In genomic region chr16:80723981-80724380, GRCh38 we compare ENCODE assay signal across 15 cellular contexts.
DNase-seq lines count a peak whose midpoint lies in the region; ATAC-seq and TF ChIP-seq lines count a peak whose summit lies in the region.
"Had no signal": no experiment of that assay in that cellular context is flagged by ENCODE, and none has a peak within 500 bp of the region (broad histone marks: within the 10 kb centered on the region; RNA-seq: fewer than 3 reads in every experiment).

No MANE protein-coding gene starts in this region.

- DNase-seq in T-helper 1 cell (no peak), memory B cell (ENCODE audit: low spot score in 2 of 2) (no peak), SW480 (ENCODE audit: low spot score) (no peak), COLO829 (ENCODE audit: low spot score) (no peak)
- DNase-seq in CD4-positive, alpha-beta T cell = no peak
- DNase-seq in effector CD4-positive, alpha-beta T cell = no peak
- DNase-seq: ACHN, C1 segment of cervical spinal cord, Calu3, DMS 273 treated with DMSO at 0.1 percent for 48 hours, H7 had no signal

- peaks cover 52% of the 10 kb centered on the region for H3K4me1 Mint-ChIP-seq in T-helper 1 cell treated with Interleukin-12 subunit alpha and Interleukin-12 subunit beta and Interleukin-4 antibody, amounts not matched to agents 30 μg/mL and 1 μg/mL, for 36 hours (ENCODE audit: low read depth)
- H3K4me1 Mint-ChIP-seq in CD4-positive, alpha-beta T cell (ENCODE audit: low read depth) = peaks cover 25% of the 10 kb centered on the region
- peaks cover 8% of the 10 kb centered on the region for H3K4me1 Mint-ChIP-seq in activated T-helper 17 cell treated with anti-CD3 and anti-CD28 coated beads, Interleukin-2, amount 50 U/mL, for 72 hours
- H3K4me1 Mint-ChIP-seq in memory B cell = peaks cover 22% of the 10 kb centered on the region
- H3K4me1 Mint-ChIP-seq: GM23338 had no signal

- intact Hi-C loops in CD4-positive, alpha-beta T cell (cut with DNase I, micrococcal nuclease) = no loop called here

- POLR2A ChIA-PET in CD4-positive, alpha-beta T cell (lab: Charles Lee) = no interaction called here

- H3K27me3 ChIP-seq in CD4-positive, alpha-beta T cell (ENCODE audit: control insufficient read depth, insufficient read depth, low read length) = no peaks in the 10 kb centered on the region

- no peaks in the 10 kb centered on the region for H3K27me3 Mint-ChIP-seq in T-helper 1 cell treated with Interleukin-12 subunit alpha and Interleukin-12 subunit beta and Interleukin-4 antibody, amounts not matched to agents 30 μg/mL and 1 μg/mL, for 36 hours (ENCODE audit: low read depth)
- H3K27me3 Mint-ChIP-seq in CD4-positive, alpha-beta T cell = no peaks in the 10 kb centered on the region
- H3K27me3 Mint-ChIP-seq in activated T-helper 17 cell treated with anti-CD3 and anti-CD28 coated beads, Interleukin-2, amount 50 U/mL, for 72 hours = no peaks in the 10 kb centered on the region
- H3K27me3 Mint-ChIP-seq in memory B cell = no peaks in the 10 kb centered on the region

- H3K27ac ChIP-seq in CD4-positive, alpha-beta T cell (ENCODE audit: low read depth, low read length) = no peak overlapping the region

- ATAC-seq in CD4-positive, alpha-beta T cell (ENCODE audit: poor library complexity) = no peak
- ATAC-seq in activated T-helper 17 cell treated with anti-CD3 and anti-CD28 coated beads, Interleukin-2, amount 50 U/mL, for 72 hours (replicated peaks) = no peak
- no peak for ATAC-seq in memory B cell (ENCODE audit: low read depth)
- ATAC-seq: GM23338 had no signal

- TF ChIP-seq CTCF in CD4-positive, alpha-beta T cell (IDR thresholded peaks at IDR 0.05) = peak; percentile 6

- peaks cover 16% of the 10 kb centered on the region for H3K9me3 Mint-ChIP-seq in T-helper 1 cell treated with Interleukin-12 subunit alpha and Interleukin-12 subunit beta and Interleukin-4 antibody, amounts not matched to agents 30 μg/mL and 1 μg/mL, for 36 hours
- peaks cover 2% of the 10 kb centered on the region for H3K9me3 Mint-ChIP-seq in CD4-positive, alpha-beta T cell
- H3K9me3 Mint-ChIP-seq in activated T-helper 17 cell treated with anti-CD3 and anti-CD28 coated beads, Interleukin-2, amount 50 U/mL, for 72 hours = peaks cover 9% of the 10 kb centered on the region
- peaks cover 10% of the 10 kb centered on the region for H3K9me3 Mint-ChIP-seq in memory B cell

- CTCF ChIA-PET in CD4-positive, alpha-beta T cell (lab: Charles Lee) = interaction anchor here (1.9 kb wide), 1 partner anchor 9 kb away, joined by 4 read pairs; no protein-coding TSS in a partner anchor

- H3K27ac Mint-ChIP-seq in T-helper 1 cell treated with Interleukin-12 subunit alpha and Interleukin-12 subunit beta and Interleukin-4 antibody, amounts not matched to agents 30 μg/mL and 1 μg/mL, for 36 hours = peak overlapping the region; percentile 28
- no peak overlapping the region for H3K27ac Mint-ChIP-seq in CD4-positive, alpha-beta T cell
- peak overlapping the region; percentile 63 for H3K27ac Mint-ChIP-seq in activated T-helper 17 cell treated with anti-CD3 and anti-CD28 coated beads, Interleukin-2, amount 50 U/mL, for 72 hours
- peak overlapping the region; percentile 20 for H3K27ac Mint-ChIP-seq in memory B cell
- H3K27ac Mint-ChIP-seq: GM23338, IgD-negative memory B cell had no signal

- H3K4me3 Mint-ChIP-seq in T-helper 1 cell treated with Interleukin-12 subunit alpha and Interleukin-12 subunit beta and Interleukin-4 antibody, amounts not matched to agents 30 μg/mL and 1 μg/mL, for 36 hours = no peak overlapping the region
- H3K4me3 Mint-ChIP-seq in CD4-positive, alpha-beta T cell = no peak overlapping the region
- H3K4me3 Mint-ChIP-seq in activated T-helper 17 cell treated with anti-CD3 and anti-CD28 coated beads, Interleukin-2, amount 50 U/mL, for 72 hours = no peak overlapping the region
- no peak overlapping the region for H3K4me3 Mint-ChIP-seq in memory B cell
- H3K4me3 Mint-ChIP-seq: GM23338 had no signal

- peaks cover 8% of the 10 kb centered on the region for H3K9me3 ChIP-seq in CD4-positive, alpha-beta T cell (ENCODE audit: control insufficient read depth, low read length)

- peaks cover 27% of the 10 kb centered on the region for H3K36me3 Mint-ChIP-seq in T-helper 1 cell treated with Interleukin-12 subunit alpha and Interleukin-12 subunit beta and Interleukin-4 antibody, amounts not matched to agents 30 μg/mL and 1 μg/mL, for 36 hours (ENCODE audit: low read depth)
- H3K36me3 Mint-ChIP-seq in CD4-positive, alpha-beta T cell (ENCODE audit: low read depth) = no peaks in the 10 kb centered on the region
- H3K36me3 Mint-ChIP-seq in activated T-helper 17 cell treated with anti-CD3 and anti-CD28 coated beads, Interleukin-2, amount 50 U/mL, for 72 hours (ENCODE audit: low read depth) = no peaks in the 10 kb centered on the region
- no peaks in the 10 kb centered on the region for H3K36me3 Mint-ChIP-seq in memory B cell
- H3K36me3 Mint-ChIP-seq: IgD-negative memory B cell had no signal
